ENCODE assay signal across 9 cellular contexts in the genomic region with DNA sequence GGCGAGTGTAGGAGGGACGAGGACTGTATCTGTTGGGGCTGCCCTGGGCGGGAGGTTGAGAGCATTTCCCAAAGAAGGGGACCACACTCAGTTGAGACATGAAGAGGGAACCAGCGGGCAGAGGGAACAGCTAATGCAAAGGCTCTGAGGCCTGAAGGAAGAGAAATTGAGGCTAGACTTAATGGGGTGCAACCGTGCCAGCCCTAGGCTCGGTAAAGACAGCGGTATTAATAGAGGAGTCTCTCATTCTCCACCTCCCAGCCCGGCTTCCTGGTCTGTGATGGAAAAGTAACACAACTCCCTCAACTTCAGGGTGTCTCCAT. TPM values are rescaled to one million over a fixed set of nuclear protein-coding genes. Genes with fewer than 3 reads are reported as not detected.
DNase-seq lines count a peak whose midpoint lies in the region; ATAC-seq and TF ChIP-seq lines count a peak whose summit lies in the region.
"Had no signal": no experiment of that assay in that cellular context is flagged by ENCODE, and none has a peak within 500 bp of the region (broad histone marks: within the 10 kb centered on the region; RNA-seq: fewer than 3 reads in every experiment).

No MANE protein-coding gene starts in this region.

- H3K4me3 Mint-ChIP-seq in central memory CD8-positive, alpha-beta T cell: peak overlapping the region; percentile 80
- peak overlapping the region; percentile 90 for H3K4me3 Mint-ChIP-seq in natural killer cell treated with Interleukin-12 subunit alpha and Interleukin-12 subunit beta and Interleukin-15 and Interleukin-18, amount 100 ng/mL, for 72 hours

- peaks cover 18% of the 10 kb centered on the region for H3K36me3 Mint-ChIP-seq in central memory CD8-positive, alpha-beta T cell (ENCODE audit: insufficient read depth)
- H3K36me3 Mint-ChIP-seq in natural killer cell treated with Interleukin-12 subunit alpha and Interleukin-12 subunit beta and Interleukin-15 and Interleukin-18, amount 100 ng/mL, for 72 hours: no peaks in the 10 kb centered on the region

- H3K36me3 ChIP-seq in BE2C: peaks cover 12% of the 10 kb centered on the region

- no peaks in the 10 kb centered on the region for H3K27me3 Mint-ChIP-seq in central memory CD8-positive, alpha-beta T cell
- H3K27me3 Mint-ChIP-seq in natural killer cell treated with Interleukin-12 subunit alpha and Interleukin-12 subunit beta and Interleukin-15 and Interleukin-18, amount 100 ng/mL, for 72 hours: no peaks in the 10 kb centered on the region

- H3K4me1 ChIP-seq in BE2C: peaks cover 12% of the 10 kb centered on the region

- H3K27ac Mint-ChIP-seq in central memory CD8-positive, alpha-beta T cell (ENCODE audit: low read depth): no peak overlapping the region
- H3K27ac Mint-ChIP-seq in natural killer cell treated with Interleukin-12 subunit alpha and Interleukin-12 subunit beta and Interleukin-15 and Interleukin-18, amount 100 ng/mL, for 72 hours: peak overlapping the region in 1 of 2 donors; percentile 21

- no peak for ATAC-seq in central memory CD8-positive, alpha-beta T cell (replicated peaks; ENCODE audit: extremely low read depth, poor library complexity, severe bottlenecking)
- no peak for ATAC-seq in natural killer cell treated with Interleukin-12 subunit alpha and Interleukin-12 subunit beta and Interleukin-15 and Interleukin-18, amount 100 ng/mL, for 72 hours
- ATAC-seq in GM18873 (IDR thresholded peaks at IDR 0.05; ENCODE audit: low FRiP score, unreplicated experiment): no peak

- H3K9me3 ChIP-seq in BE2C: no peaks in the 10 kb centered on the region

- DNase-seq in BE2C: no peak
- DNase-seq in Jurkat, Clone E6-1 (ENCODE audit: low read depth, low spot score): no peak
- no peak for DNase-seq in central memory CD8-positive, alpha-beta T cell (ENCODE audit: low spot score in 2 of 2)
- no peak for DNase-seq in natural killer cell treated with Interleukin-12 subunit alpha and Interleukin-12 subunit beta and Interleukin-15 and Interleukin-18, amount 100 ng/mL, for 72 hours (ENCODE audit: low spot score)
- DNase-seq in NCI-H345 treated with DMSO at 0.1 percent for 48 hours (lab: John Stamatoyannopoulos, UW; ENCODE audit: unreplicated experiment): no peak
- no peak for DNase-seq in activated CD4-positive, CD25-positive, alpha-beta regulatory T cell treated with anti-CD3 and anti-CD28 coated beads, Interleukin-2, amount 50 U/mL, for 72 hours
- DNase-seq in NCI-H1105 treated with DMSO at 0.1 percent for 48 hours (lab: John Stamatoyannopoulos, UW): no peak
- DNase-seq: midbrain had no signal

- no peak for TF ChIP-seq CTCF in BE2C (IDR thresholded peaks at IDR 0.05; ENCODE audit: low read depth, low read length)

- peaks cover 22% of the 10 kb centered on the region for H3K4me1 Mint-ChIP-seq in central memory CD8-positive, alpha-beta T cell
- peaks cover 25 to 27% of the 10 kb centered on the region in 2 donors for H3K4me1 Mint-ChIP-seq in natural killer cell treated with Interleukin-12 subunit alpha and Interleukin-12 subunit beta and Interleukin-15 and Interleukin-18, amount 100 ng/mL, for 72 hours (ENCODE audit: low read depth in 2 of 2)

- no peaks in the 10 kb centered on the region for H3K27me3 ChIP-seq in BE2C

- H3K4me3 ChIP-seq in BE2C (ENCODE audit: low read depth, low read length): peak overlapping the region; percentile 83
- H3K4me3 ChIP-seq in Jurkat, Clone E6-1 (ENCODE audit: low read length): peak overlapping the region; percentile 87

- no peaks in the 10 kb centered on the region for H3K9me3 Mint-ChIP-seq in central memory CD8-positive, alpha-beta T cell
- no peaks in the 10 kb centered on the region for H3K9me3 Mint-ChIP-seq in natural killer cell treated with Interleukin-12 subunit alpha and Interleukin-12 subunit beta and Interleukin-15 and Interleukin-18, amount 100 ng/mL, for 72 hours

RNA-seq across cellular contexts. Expression of a gene that starts 1.2 kb away (rescaled TPM):
- polyA plus RNA-seq in BE2C (2012; ENCODE audit: insufficient read depth, insufficient read length, low read depth): 62.0 TPM
- polyA plus RNA-seq in Jurkat, Clone E6-1 (2012; ENCODE audit: insufficient read depth, insufficient read length): 33.1 TPM
- total RNA-seq in natural killer cell treated with Interleukin-12 subunit alpha and Interleukin-12 subunit beta and Interleukin-15 and Interleukin-18, amount 100 ng/mL, for 72 hours: 10 to 100 TPM; 17.4 to 34.2 TPM

RNA-seq across cellular contexts. Expression of a gene that starts 9.7 kb away (rescaled TPM):
- 137 TPM for polyA plus RNA-seq in BE2C (2012; ENCODE audit: insufficient read depth, insufficient read length, low read depth)
- 12.0 TPM for polyA plus RNA-seq in Jurkat, Clone E6-1 (2012; ENCODE audit: insufficient read depth, insufficient read length)
- 1 to 10 TPM; 3.9 to 5.1 TPM for total RNA-seq in natural killer cell treated with Interleukin-12 subunit alpha and Interleukin-12 subunit beta and Interleukin-15 and Interleukin-18, amount 100 ng/mL, for 72 hours

RNA-seq across cellular contexts. Expression of a gene that starts 20.6 kb away (rescaled TPM):
- polyA plus RNA-seq in BE2C (2012; ENCODE audit: insufficient read depth, insufficient read length, low read depth): 12.4 TPM
- 35.1 TPM for polyA plus RNA-seq in Jurkat, Clone E6-1 (2012; ENCODE audit: insufficient read depth, insufficient read length)
- 100 to 1,000 TPM in 1 of 2 donors, 10 to 100 TPM in 1; 76.2 to 139 TPM for total RNA-seq in natural killer cell treated with Interleukin-12 subunit alpha and Interleukin-12 subunit beta and Interleukin-15 and Interleukin-18, amount 100 ng/mL, for 72 hours

RNA-seq across cellular contexts. Expression of a gene that starts 32.1 kb away (rescaled TPM):
- polyA plus RNA-seq in BE2C (2012; ENCODE audit: insufficient read depth, insufficient read length, low read depth): 7.3 TPM
- polyA plus RNA-seq in Jurkat, Clone E6-1 (2012; ENCODE audit: insufficient read depth, insufficient read length): not detected
- total RNA-seq in natural killer cell treated with Interleukin-12 subunit alpha and Interleukin-12 subunit beta and Interleukin-15 and Interleukin-18, amount 100 ng/mL, for 72 hours: 1 to 10 TPM in 1 of 2 donors, under 1 TPM in 1; 0.22 to 1.4 TPM

RNA-seq across cellular contexts. Expression of a gene that starts 41.2 kb away (rescaled TPM):
- 181 TPM for polyA plus RNA-seq in BE2C (2012; ENCODE audit: insufficient read depth, insufficient read length, low read depth)
- polyA plus RNA-seq in Jurkat, Clone E6-1 (2012; ENCODE audit: insufficient read depth, insufficient read length): 10.4 TPM
- total RNA-seq in natural killer cell treated with Interleukin-12 subunit alpha and Interleukin-12 subunit beta and Interleukin-15 and Interleukin-18, amount 100 ng/mL, for 72 hours: 10 to 100 TPM; 12.6 to 20.1 TPM
